16 cellular contexts compared by ENCODE assay signal in the genomic region with DNA sequence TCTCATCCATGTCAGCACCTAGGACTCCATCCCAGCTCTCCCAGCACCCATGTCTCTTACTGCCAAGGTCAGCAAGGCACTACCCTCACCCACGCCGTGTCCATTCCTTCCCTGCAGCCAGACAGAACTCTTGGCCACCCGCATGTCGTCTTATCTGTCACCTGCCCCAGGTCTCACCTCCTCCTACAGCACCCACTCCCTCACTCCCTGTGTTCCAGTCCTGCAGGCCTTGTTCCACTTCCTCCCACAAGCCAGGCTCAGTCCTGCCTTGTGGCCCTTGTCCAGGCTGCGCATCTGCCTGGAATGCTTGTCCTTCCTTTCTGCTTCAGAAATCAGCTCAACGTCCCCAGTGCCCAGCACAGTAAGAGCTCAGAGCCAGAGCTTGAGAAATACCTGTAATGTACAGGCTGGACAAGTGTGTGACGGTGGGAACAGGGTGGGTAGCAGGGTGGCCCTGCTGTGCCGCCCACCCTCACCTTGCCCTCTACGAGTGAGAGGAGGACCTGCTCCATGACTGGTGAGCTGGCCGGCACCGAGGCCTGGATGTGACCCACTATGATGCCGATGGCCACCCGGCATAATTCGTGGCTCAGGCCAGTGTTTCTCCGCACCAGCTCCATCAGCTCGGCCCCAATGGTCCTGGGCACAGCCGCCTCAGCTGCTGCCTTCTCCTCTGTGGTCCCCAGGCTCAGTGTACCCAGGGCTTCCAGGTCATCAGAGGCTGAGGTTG. TPM values are rescaled to one million over a fixed set of nuclear protein-coding genes. Genes with fewer than 3 reads are reported as not detected.
DNase-seq lines count a peak whose midpoint lies in the region; ATAC-seq, FAIRE-seq and TF ChIP-seq lines count a peak whose summit lies in the region.
"Had no signal": no experiment of that assay in that cellular context is flagged by ENCODE, and none has a peak within 500 bp of the region (broad histone marks: within the 10 kb centered on the region; RNA-seq: fewer than 3 reads in every experiment).

No MANE protein-coding gene starts in this region.

- intact Hi-C loops in Right ventricle myocardium superior (cut with DNase I) = no loop called here
- intact Hi-C loops in left ventricle myocardium superior (cut with micrococcal nuclease) = no loop called here
- intact Hi-C loops in activated T-helper 1 cell treated with anti-CD3 and anti-CD28 coated beads, Interleukin-12 subunit alpha, Interleukin-12 subunit beta, Interleukin-2, Interleukin-4 antibody, amounts not matched to agents 30 ng/mL and 10 ng/mL and 1 ng/mL, durations not matched to agents 14 hours and 24 hours and 36 hours (cut with micrococcal nuclease) = loop anchor here (10.0 kb wide), 1 partner anchor 414 kb away; a partner anchor contains a TSS

- DNase-seq in Right ventricle myocardium superior (peak; percentile 40), left ventricle myocardium superior (no peak), neural crest cell (ENCODE audit: low read depth, low spot score) (no peak), GM12892 (ENCODE audit: insufficient read length) (no peak)
- no peak for DNase-seq in activated T-helper 1 cell treated with anti-CD3 and anti-CD28 coated beads, Interleukin-12 subunit alpha, Interleukin-12 subunit beta, Interleukin-2, Interleukin-4 antibody, amounts not matched to agents 30 ng/mL and 10 ng/mL and 1 ng/mL, durations not matched to agents 14 hours and 24 hours and 36 hours (ENCODE audit: low spot score)
- no peak for DNase-seq in stimulated activated naive B cell treated with anti-CD40 and anti-IgM and Interleukin-4, amounts not matched to agents 10 μg/mL and 1 μg/mL and 100 μg/mL, for 72 hours
- DNase-seq: H9, Karpas-422, NCI-H187 treated with DMSO at 0.1 percent for 48 hours, NCI-H2171, NCI-H774, SHP77 had no signal

- no peak for FAIRE-seq in GM12892 (lab: Jason Lieb, UNC)

- H3K36me3 Mint-ChIP-seq in activated T-helper 1 cell treated with anti-CD3 and anti-CD28 coated beads, Interleukin-12 subunit alpha, Interleukin-12 subunit beta, Interleukin-2, Interleukin-4 antibody, amounts not matched to agents 30 ng/mL and 10 ng/mL and 1 ng/mL, durations not matched to agents 14 hours and 24 hours and 36 hours (ENCODE audit: low read depth) = peaks cover 31% of the 10 kb centered on the region
- peaks cover 16% of the 10 kb centered on the region for H3K36me3 Mint-ChIP-seq in neural crest cell (ENCODE audit: low read depth)
- peaks cover 36 to 60% of the 10 kb centered on the region in 2 donors for H3K36me3 Mint-ChIP-seq in stimulated activated naive B cell treated with anti-CD40 and anti-IgM and Interleukin-4, amounts not matched to agents 10 μg/mL and 1 μg/mL and 100 μg/mL, for 72 hours

- no peak for TF ChIP-seq POLR2A in GM12892 (IDR thresholded peaks at IDR 0.05; ENCODE audit: low read depth, low read length)

- peaks cover 38% of the 10 kb centered on the region for H3K4me1 Mint-ChIP-seq in activated T-helper 1 cell treated with anti-CD3 and anti-CD28 coated beads, Interleukin-12 subunit alpha, Interleukin-12 subunit beta, Interleukin-2, Interleukin-4 antibody, amounts not matched to agents 30 ng/mL and 10 ng/mL and 1 ng/mL, durations not matched to agents 14 hours and 24 hours and 36 hours (ENCODE audit: low read depth)
- H3K4me1 Mint-ChIP-seq in neural crest cell = peaks cover 23% of the 10 kb centered on the region
- H3K4me1 Mint-ChIP-seq in stimulated activated naive B cell treated with anti-CD40 and anti-IgM and Interleukin-4, amounts not matched to agents 10 μg/mL and 1 μg/mL and 100 μg/mL, for 72 hours = peaks cover 28 to 54% of the 10 kb centered on the region in 2 donors

- H3K9me3 Mint-ChIP-seq in activated T-helper 1 cell treated with anti-CD3 and anti-CD28 coated beads, Interleukin-12 subunit alpha, Interleukin-12 subunit beta, Interleukin-2, Interleukin-4 antibody, amounts not matched to agents 30 ng/mL and 10 ng/mL and 1 ng/mL, durations not matched to agents 14 hours and 24 hours and 36 hours = no peaks in the 10 kb centered on the region
- no peaks in the 10 kb centered on the region for H3K9me3 Mint-ChIP-seq in neural crest cell
- no peaks in the 10 kb centered on the region for H3K9me3 Mint-ChIP-seq in stimulated activated naive B cell treated with anti-CD40 and anti-IgM and Interleukin-4, amounts not matched to agents 10 μg/mL and 1 μg/mL and 100 μg/mL, for 72 hours
- H3K9me3 Mint-ChIP-seq: H9 had no signal

- H3K27ac Mint-ChIP-seq in activated T-helper 1 cell treated with anti-CD3 and anti-CD28 coated beads, Interleukin-12 subunit alpha, Interleukin-12 subunit beta, Interleukin-2, Interleukin-4 antibody, amounts not matched to agents 30 ng/mL and 10 ng/mL and 1 ng/mL, durations not matched to agents 14 hours and 24 hours and 36 hours = peak overlapping the region; percentile 10
- H3K27ac Mint-ChIP-seq in neural crest cell (ENCODE audit: unreplicated experiment) = no peak overlapping the region
- no peak overlapping the region for H3K27ac Mint-ChIP-seq in stimulated activated naive B cell treated with anti-CD40 and anti-IgM and Interleukin-4, amounts not matched to agents 10 μg/mL and 1 μg/mL and 100 μg/mL, for 72 hours

- H3K4me3 Mint-ChIP-seq in activated T-helper 1 cell treated with anti-CD3 and anti-CD28 coated beads, Interleukin-12 subunit alpha, Interleukin-12 subunit beta, Interleukin-2, Interleukin-4 antibody, amounts not matched to agents 30 ng/mL and 10 ng/mL and 1 ng/mL, durations not matched to agents 14 hours and 24 hours and 36 hours = no peak overlapping the region
- peak overlapping the region; percentile 70 for H3K4me3 Mint-ChIP-seq in neural crest cell
- no peak overlapping the region for H3K4me3 Mint-ChIP-seq in stimulated activated naive B cell treated with anti-CD40 and anti-IgM and Interleukin-4, amounts not matched to agents 10 μg/mL and 1 μg/mL and 100 μg/mL, for 72 hours

- H3K27me3 Mint-ChIP-seq in activated T-helper 1 cell treated with anti-CD3 and anti-CD28 coated beads, Interleukin-12 subunit alpha, Interleukin-12 subunit beta, Interleukin-2, Interleukin-4 antibody, amounts not matched to agents 30 ng/mL and 10 ng/mL and 1 ng/mL, durations not matched to agents 14 hours and 24 hours and 36 hours (ENCODE audit: insufficient read depth) = no peaks in the 10 kb centered on the region
- no peaks in the 10 kb centered on the region for H3K27me3 Mint-ChIP-seq in neural crest cell (ENCODE audit: low read depth)
- no peaks in the 10 kb centered on the region for H3K27me3 Mint-ChIP-seq in stimulated activated naive B cell treated with anti-CD40 and anti-IgM and Interleukin-4, amounts not matched to agents 10 μg/mL and 1 μg/mL and 100 μg/mL, for 72 hours

- no peak for ATAC-seq in Right ventricle myocardium superior (ENCODE audit: poor library complexity)
- no peak for ATAC-seq in left ventricle myocardium superior
- no peak for ATAC-seq in stimulated activated naive B cell treated with anti-CD40 and anti-IgM and Interleukin-4, amounts not matched to agents 10 μg/mL and 1 μg/mL and 100 μg/mL, for 72 hours (replicated peaks)
- ATAC-seq in GM19328 (IDR thresholded peaks at IDR 0.05; ENCODE audit: unreplicated experiment) = no peak

- TF ChIP-seq CTCF in neural crest cell (conservative IDR thresholded peaks at IDR 0.05) = no peak

RNA-seq across cellular contexts. Expression of a gene that starts 4.7 kb away (rescaled TPM):
- total RNA-seq in Right ventricle myocardium superior = 13.3 TPM
- 13.6 TPM for total RNA-seq in left ventricle myocardium superior
- total RNA-seq in activated T-helper 1 cell treated with anti-CD3 and anti-CD28 coated beads, Interleukin-12 subunit alpha, Interleukin-12 subunit beta, Interleukin-2, Interleukin-4 antibody, amounts not matched to agents 30 ng/mL and 10 ng/mL and 1 ng/mL, durations not matched to agents 14 hours and 24 hours and 36 hours = 40.8 and 45.5 TPM in 2 replicates
- 25.3 and 30.2 TPM in 2 replicates for total RNA-seq in neural crest cell
- 20.2 TPM for polyA plus RNA-seq in GM12892 (2012; ENCODE audit: missing spikeins)

RNA-seq across cellular contexts. Expression of a gene that starts 18.3 kb away (rescaled TPM):
- total RNA-seq in Right ventricle myocardium superior (0.16 TPM), left ventricle myocardium superior (0.35 TPM), neural crest cell (26.5 and 27.2 TPM in 2 replicates)
- 11.6 and 11.7 TPM in 2 replicates for total RNA-seq in activated T-helper 1 cell treated with anti-CD3 and anti-CD28 coated beads, Interleukin-12 subunit alpha, Interleukin-12 subunit beta, Interleukin-2, Interleukin-4 antibody, amounts not matched to agents 30 ng/mL and 10 ng/mL and 1 ng/mL, durations not matched to agents 14 hours and 24 hours and 36 hours
- 0.89 TPM for polyA plus RNA-seq in GM12892 (2012; ENCODE audit: missing spikeins)

RNA-seq across cellular contexts. Expression of a gene that starts 36.0 kb away (rescaled TPM):
- total RNA-seq in Right ventricle myocardium superior (22.7 TPM), left ventricle myocardium superior (30.2 TPM), neural crest cell (139 and 143 TPM in 2 replicates)
- 59.9 and 61.0 TPM in 2 replicates for total RNA-seq in activated T-helper 1 cell treated with anti-CD3 and anti-CD28 coated beads, Interleukin-12 subunit alpha, Interleukin-12 subunit beta, Interleukin-2, Interleukin-4 antibody, amounts not matched to agents 30 ng/mL and 10 ng/mL and 1 ng/mL, durations not matched to agents 14 hours and 24 hours and 36 hours
- polyA plus RNA-seq in GM12892 (2012; ENCODE audit: missing spikeins) = 49.5 TPM

RNA-seq across cellular contexts. Expression of a gene that starts 45.7 kb away (rescaled TPM):
- 10.8 TPM for total RNA-seq in Right ventricle myocardium superior
- 12.3 TPM for total RNA-seq in left ventricle myocardium superior
- 46.3 and 52.8 TPM in 2 replicates for total RNA-seq in activated T-helper 1 cell treated with anti-CD3 and anti-CD28 coated beads, Interleukin-12 subunit alpha, Interleukin-12 subunit beta, Interleukin-2, Interleukin-4 antibody, amounts not matched to agents 30 ng/mL and 10 ng/mL and 1 ng/mL, durations not matched to agents 14 hours and 24 hours and 36 hours
- 54.8 and 57.4 TPM in 2 replicates for total RNA-seq in neural crest cell
- 14.3 TPM for polyA plus RNA-seq in GM12892 (2012; ENCODE audit: missing spikeins)

RNA-seq across cellular contexts. Expression of a gene that starts 59.4 kb away (rescaled TPM):
- total RNA-seq in Right ventricle myocardium superior (not detected), left ventricle myocardium superior (not detected), neural crest cell (0.51 and 0.66 TPM in 2 replicates)
- 1.6 TPM in 1 of 2 replicates, not detected in the other for total RNA-seq in activated T-helper 1 cell treated with anti-CD3 and anti-CD28 coated beads, Interleukin-12 subunit alpha, Interleukin-12 subunit beta, Interleukin-2, Interleukin-4 antibody, amounts not matched to agents 30 ng/mL and 10 ng/mL and 1 ng/mL, durations not matched to agents 14 hours and 24 hours and 36 hours
- not detected for polyA plus RNA-seq in GM12892 (2012; ENCODE audit: missing spikeins)
- total RNA-seq: NCI-H460 had no signal
- polyA plus RNA-seq: AG04450, BJ had no signal
